Comparison of ENCODE assay signal across 11 cellular contexts in genomic region chr5:150627731-150628545, GRCh38. TPM values are rescaled to one million over a fixed set of nuclear protein-coding genes. Genes with fewer than 3 reads are reported as not detected.
DNase-seq lines count a peak whose midpoint lies in the region; ATAC-seq and TF ChIP-seq lines count a peak whose summit lies in the region.
"Had no signal": no experiment of that assay in that cellular context is flagged by ENCODE, and none has a peak within 500 bp of the region (broad histone marks: within the 10 kb centered on the region; RNA-seq: fewer than 3 reads in every experiment).

No MANE protein-coding gene starts in this region.

- H3K4me3 ChIP-seq in heart left ventricle (peak overlapping the region in 9 of 12 donors; percentile 74 to 99 (median 94)), choroid plexus epithelial cell (ENCODE audit: low read depth, low read length) (no peak overlapping the region), mucosa of stomach (ENCODE audit: low read length) (no peak overlapping the region), urinary bladder (ENCODE audit: low read depth, low read length) (no peak overlapping the region), prostate gland (no peak overlapping the region)

- 45 to 49% (median 46%) methylated on average over 5 of the region's 5 CpGs for WGBS in heart left ventricle, 4 donors
- 52% methylated on average over 5 of the region's 5 CpGs for WGBS in urinary bladder
- 60% methylated on average over 5 of the region's 5 CpGs for WGBS in prostate gland

- TF ChIP-seq CTCF in heart left ventricle (IDR thresholded peaks at IDR 0.05) (no peak), choroid plexus epithelial cell (conservative IDR thresholded peaks at IDR 0.05; ENCODE audit: low read depth, low read length) (no peak), prostate gland (IDR thresholded peaks at IDR 0.05) (no peak)

- H3K9ac ChIP-seq in mucosa of stomach (ENCODE audit: low read length): peak overlapping the region; percentile 30

- DNase-seq in heart left ventricle (peak in 2 of 5 donors; percentile 25 to 36), left ventricle myocardium superior (no peak), choroid plexus epithelial cell (ENCODE audit: low read depth) (peak; percentile 78), prostate gland (ENCODE audit: low spot score) (no peak), LoVo (ENCODE audit: low spot score) (no peak)
- DNase-seq: activated CD4-positive, alpha-beta T cell treated with anti-CD3 and anti-CD28 coated beads, Interleukin-2, amount 50 U/mL, for 1 hour had no signal

- H3K4me1 ChIP-seq in heart left ventricle (peaks cover 19 to 94% (median 81%) of the 10 kb centered on the region in 12 donors), mucosa of stomach (ENCODE audit: control insufficient read depth, insufficient read depth, low read length) (peaks cover 59% of the 10 kb centered on the region), urinary bladder (ENCODE audit: insufficient read depth) (peaks cover 2% of the 10 kb centered on the region), prostate gland (replicated peaks) (no peaks in the 10 kb centered on the region)

- H3K27me3 ChIP-seq in heart left ventricle: peaks cover 0 to 10% (median 0%) of the 10 kb centered on the region in 9 donors
- peaks cover 6% of the 10 kb centered on the region for H3K27me3 ChIP-seq in mucosa of stomach (ENCODE audit: control insufficient read depth, insufficient read depth, low read length)
- no peaks in the 10 kb centered on the region for H3K27me3 ChIP-seq in prostate gland (replicated peaks; ENCODE audit: insufficient read depth)

- ATAC-seq in heart left ventricle: no peak
- no peak for ATAC-seq in left ventricle myocardium superior
- no peak for ATAC-seq in HG02642 (IDR thresholded peaks at IDR 0.05; ENCODE audit: poor library complexity, unreplicated experiment)

- TF ChIP-seq POLR2A in heart left ventricle (IDR thresholded peaks at IDR 0.05) (no peak), prostate gland (IDR thresholded peaks at IDR 0.05) (no peak)

- intact Hi-C loops in heart left ventricle (cut with DNase I): loop anchor here in 3 of 10 donors (2.0 to 5.0 kb wide), 4 partner anchors 13 to 37 kb away; partner anchors contain the start of gene SYNPO (in 1 of the 3)
- intact Hi-C loops in left ventricle myocardium superior (cut with micrococcal nuclease): no loop called here
- intact Hi-C loops in prostate gland (cut with DNase I): no loop called here

- H3K36me3 ChIP-seq in heart left ventricle: peaks cover 0 to 19% (median 4%) of the 10 kb centered on the region in 9 donors
- no peaks in the 10 kb centered on the region for H3K36me3 ChIP-seq in mucosa of stomach (ENCODE audit: control insufficient read depth, insufficient read depth, low read length)
- no peaks in the 10 kb centered on the region for H3K36me3 ChIP-seq in urinary bladder (ENCODE audit: insufficient read depth)
- H3K36me3 ChIP-seq in prostate gland: no peaks in the 10 kb centered on the region

- peak overlapping the region; percentile 93 to 100 (median 99) for H3K27ac ChIP-seq in heart left ventricle
- H3K27ac ChIP-seq in urinary bladder (ENCODE audit: low read depth): peak overlapping the region; percentile 11
- peak overlapping the region in 1 of 2 donors; percentile 84 for H3K27ac ChIP-seq in prostate gland

- H3K9me3 ChIP-seq in heart left ventricle: no peaks in the 10 kb centered on the region
- H3K9me3 ChIP-seq in mucosa of stomach (ENCODE audit: control insufficient read depth, low read length): no peaks in the 10 kb centered on the region
- H3K9me3 ChIP-seq in prostate gland: no peaks in the 10 kb centered on the region

RNA-seq across cellular contexts. Expression of gene SYNPO, which starts 12.5 kb away (rescaled TPM):
- 100 to 1,000 TPM; 444 to 782 (median 590) TPM for total RNA-seq in heart left ventricle
- 100 to 1,000 TPM; 304 to 791 TPM for polyA plus RNA-seq in heart left ventricle
- 675 TPM for total RNA-seq in left ventricle myocardium superior
- 6.8 TPM for total RNA-seq in urinary bladder
- 47.2 TPM for polyA plus RNA-seq in urinary bladder
- total RNA-seq in prostate gland: 10 to 100 TPM; 13.7 to 61.0 TPM

RNA-seq across cellular contexts. Expression of gene MYOZ3, which starts 33.1 kb away (rescaled TPM):
- total RNA-seq in heart left ventricle (10 to 100 TPM in 1 of 9 donors, 1 to 10 TPM in 8; 1.8 to 10.2 (median 5.1) TPM), left ventricle myocardium superior (3.2 TPM), urinary bladder (3.2 TPM), prostate gland (10 to 100 TPM in 1 of 2 donors, 1 to 10 TPM in 1; 1.2 to 14.1 TPM)
- polyA plus RNA-seq in heart left ventricle (1 to 10 TPM; 1.2 to 4.6 TPM), urinary bladder (1.5 TPM)
- total RNA-seq: esophagus mucosa, HT1080 had no signal

Comparison
In these comparisons a context has a peak if more than half of its experiments do, and no peak if none do; other contexts are left out.
1. H3K4me3 ChIP-seq: peak in heart left ventricle (9 of 12); none in choroid plexus epithelial cell (single experiment), mucosa of stomach (single experiment), urinary bladder (single experiment) and prostate gland (0 of 2).
2. RNA of gene SYNPO, which starts 12.5 kb away (total RNA-seq): 675 TPM in left ventricle myocardium superior (single experiment) and 444 to 782 TPM in heart left ventricle; 13.7 to 61.0 TPM in prostate gland and 6.8 TPM in urinary bladder (single experiment); every median in the first group is over 4 times any median in the second.